ENCODE assay signal across 16 cellular contexts in genomic region chr3:149114458-149114857, GRCh38. TPM values are rescaled to one million over a fixed set of nuclear protein-coding genes. Genes with fewer than 3 reads are reported as not detected.
DNase-seq lines count a peak whose midpoint lies in the region; ATAC-seq and TF ChIP-seq lines count a peak whose summit lies in the region.
"Had no signal": no experiment of that assay in that cellular context is flagged by ENCODE, and none has a peak within 500 bp of the region (broad histone marks: within the 10 kb centered on the region; RNA-seq: fewer than 3 reads in every experiment).

No MANE protein-coding gene starts in this region.

- peaks cover 17% of the 10 kb centered on the region for H3K36me3 Mint-ChIP-seq in GM23338 (ENCODE audit: low read depth)

- H3K4me1 Mint-ChIP-seq in GM23338 = peaks cover 11% of the 10 kb centered on the region

- no peaks in the 10 kb centered on the region for H4K20me1 ChIP-seq in GM23338 (replicated peaks; ENCODE audit: insufficient read depth)

- ATAC-seq in GM23338 (peak; percentile 26; the same call in 1 of the 3 replicates), GM18502 (IDR thresholded peaks at IDR 0.05; ENCODE audit: poor library complexity, unreplicated experiment) (no peak)
- no peak for ATAC-seq in activated CD4-positive, CD25-positive, alpha-beta regulatory T cell treated with anti-CD3 and anti-CD28 coated beads, Interleukin-2, amount 50 U/mL, for 24 hours
- ATAC-seq: A549 had no signal

- H2AFZ ChIP-seq in GM23338 = peak overlapping the region; percentile 14; the same call in 1 of the 2 replicates

- H3K4me3 ChIP-seq in AG10803 (ENCODE audit: low read length) (no peak overlapping the region), GM23338 (no peak overlapping the region), coronary artery (no peak overlapping the region)
- H3K4me3 ChIP-seq: A549 had no signal

- H3K27ac ChIP-seq in GM23338 (ENCODE audit: low read depth) (no peak overlapping the region), coronary artery (peak overlapping the region; percentile 64 to 68)
- H3K27ac ChIP-seq: A549, HL-60 had no signal

- H3K27me3 Mint-ChIP-seq in GM23338 (ENCODE audit: insufficient read depth, low read depth, poor library complexity) = peaks cover 2% of the 10 kb centered on the region

- TF ChIP-seq CTCF in AG10803 (conservative IDR thresholded peaks at IDR 0.05; ENCODE audit: low read length) = no peak
- TF ChIP-seq CTCF in GM23338 (conservative IDR thresholded peaks at IDR 0.05; ENCODE audit: low read depth in 2 of 2) = no peak
- TF ChIP-seq CTCF in coronary artery (IDR thresholded peaks at IDR 0.05) = no peak

- no peak overlapping the region for H3K4me3 Mint-ChIP-seq in GM23338

- H3K4me1 ChIP-seq in GM23338 (ENCODE audit: insufficient read depth) = peaks cover 7% of the 10 kb centered on the region
- H3K4me1 ChIP-seq: A549 had no signal

- H3K79me2 ChIP-seq in GM23338 (replicated peaks; ENCODE audit: insufficient read depth) = no peaks in the 10 kb centered on the region

- no peak overlapping the region for H3K4me2 ChIP-seq in GM23338
- H3K4me2 ChIP-seq: A549 had no signal

- no peaks in the 10 kb centered on the region for H3F3A ChIP-seq in GM23338 (replicated peaks; ENCODE audit: low read depth)

- peaks cover 18% of the 10 kb centered on the region for H3K9me3 Mint-ChIP-seq in GM23338

- no peak overlapping the region for H3K27ac Mint-ChIP-seq in GM23338

- H3K36me3 ChIP-seq in GM23338 (ENCODE audit: insufficient read depth) = no peaks in the 10 kb centered on the region

- H3K9me2 ChIP-seq in GM23338 (ENCODE audit: insufficient read depth) = no peaks in the 10 kb centered on the region

- DNase-seq in AG10803 (ENCODE audit: low read depth) = peak; percentile 11
- DNase-seq in GM23338 (ENCODE audit: low spot score) = no peak
- no peak for DNase-seq in coronary artery (ENCODE audit: low spot score)
- DNase-seq in medulla oblongata (ENCODE audit: extremely low spot score) = peak; percentile 39
- no peak for DNase-seq in NCI-H1417 (lab: John Stamatoyannopoulos, UW)
- DNase-seq in retina = no peak
- DNase-seq: AML-193, DMS53, NCI-H187, NCI-H2171, NCI-H82, SIG-M5 had no signal

- no peaks in the 10 kb centered on the region for H3K27me3 ChIP-seq in GM23338 (ENCODE audit: insufficient read depth)

TF ChIP-seq in GM23338, 12 proteins besides CTCF, POLR2A, EP300 and RAD21:
- TF ChIP-seq, protein P1, sequence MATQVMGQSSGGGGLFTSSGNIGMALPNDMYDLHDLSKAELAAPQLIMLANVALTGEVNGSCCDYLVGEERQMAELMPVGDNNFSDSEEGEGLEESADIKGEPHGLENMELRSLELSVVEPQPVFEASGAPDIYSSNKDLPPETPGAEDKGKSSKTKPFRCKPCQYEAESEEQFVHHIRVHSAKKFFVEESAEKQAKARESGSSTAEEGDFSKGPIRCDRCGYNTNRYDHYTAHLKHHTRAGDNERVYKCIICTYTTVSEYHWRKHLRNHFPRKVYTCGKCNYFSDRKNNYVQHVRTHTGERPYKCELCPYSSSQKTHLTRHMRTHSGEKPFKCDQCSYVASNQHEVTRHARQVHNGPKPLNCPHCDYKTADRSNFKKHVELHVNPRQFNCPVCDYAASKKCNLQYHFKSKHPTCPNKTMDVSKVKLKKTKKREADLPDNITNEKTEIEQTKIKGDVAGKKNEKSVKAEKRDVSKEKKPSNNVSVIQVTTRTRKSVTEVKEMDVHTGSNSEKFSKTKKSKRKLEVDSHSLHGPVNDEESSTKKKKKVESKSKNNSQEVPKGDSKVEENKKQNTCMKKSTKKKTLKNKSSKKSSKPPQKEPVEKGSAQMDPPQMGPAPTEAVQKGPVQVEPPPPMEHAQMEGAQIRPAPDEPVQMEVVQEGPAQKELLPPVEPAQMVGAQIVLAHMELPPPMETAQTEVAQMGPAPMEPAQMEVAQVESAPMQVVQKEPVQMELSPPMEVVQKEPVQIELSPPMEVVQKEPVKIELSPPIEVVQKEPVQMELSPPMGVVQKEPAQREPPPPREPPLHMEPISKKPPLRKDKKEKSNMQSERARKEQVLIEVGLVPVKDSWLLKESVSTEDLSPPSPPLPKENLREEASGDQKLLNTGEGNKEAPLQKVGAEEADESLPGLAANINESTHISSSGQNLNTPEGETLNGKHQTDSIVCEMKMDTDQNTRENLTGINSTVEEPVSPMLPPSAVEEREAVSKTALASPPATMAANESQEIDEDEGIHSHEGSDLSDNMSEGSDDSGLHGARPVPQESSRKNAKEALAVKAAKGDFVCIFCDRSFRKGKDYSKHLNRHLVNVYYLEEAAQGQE (IDR thresholded peaks at IDR 0.05; ENCODE audit: unreplicated experiment) = no peak
- TF ChIP-seq EZH2 (IDR thresholded peaks at IDR 0.05; ENCODE audit: low read depth, unreplicated experiment) (no peak), CREB1 (CRISPR knock-in tag; IDR thresholded peaks at IDR 0.05; ENCODE audit: low read depth) (no peak), POLR2AphosphoS5 (IDR thresholded peaks at IDR 0.05; ENCODE audit: low read depth) (no peak)
- TF ChIP-seq, protein P2, sequence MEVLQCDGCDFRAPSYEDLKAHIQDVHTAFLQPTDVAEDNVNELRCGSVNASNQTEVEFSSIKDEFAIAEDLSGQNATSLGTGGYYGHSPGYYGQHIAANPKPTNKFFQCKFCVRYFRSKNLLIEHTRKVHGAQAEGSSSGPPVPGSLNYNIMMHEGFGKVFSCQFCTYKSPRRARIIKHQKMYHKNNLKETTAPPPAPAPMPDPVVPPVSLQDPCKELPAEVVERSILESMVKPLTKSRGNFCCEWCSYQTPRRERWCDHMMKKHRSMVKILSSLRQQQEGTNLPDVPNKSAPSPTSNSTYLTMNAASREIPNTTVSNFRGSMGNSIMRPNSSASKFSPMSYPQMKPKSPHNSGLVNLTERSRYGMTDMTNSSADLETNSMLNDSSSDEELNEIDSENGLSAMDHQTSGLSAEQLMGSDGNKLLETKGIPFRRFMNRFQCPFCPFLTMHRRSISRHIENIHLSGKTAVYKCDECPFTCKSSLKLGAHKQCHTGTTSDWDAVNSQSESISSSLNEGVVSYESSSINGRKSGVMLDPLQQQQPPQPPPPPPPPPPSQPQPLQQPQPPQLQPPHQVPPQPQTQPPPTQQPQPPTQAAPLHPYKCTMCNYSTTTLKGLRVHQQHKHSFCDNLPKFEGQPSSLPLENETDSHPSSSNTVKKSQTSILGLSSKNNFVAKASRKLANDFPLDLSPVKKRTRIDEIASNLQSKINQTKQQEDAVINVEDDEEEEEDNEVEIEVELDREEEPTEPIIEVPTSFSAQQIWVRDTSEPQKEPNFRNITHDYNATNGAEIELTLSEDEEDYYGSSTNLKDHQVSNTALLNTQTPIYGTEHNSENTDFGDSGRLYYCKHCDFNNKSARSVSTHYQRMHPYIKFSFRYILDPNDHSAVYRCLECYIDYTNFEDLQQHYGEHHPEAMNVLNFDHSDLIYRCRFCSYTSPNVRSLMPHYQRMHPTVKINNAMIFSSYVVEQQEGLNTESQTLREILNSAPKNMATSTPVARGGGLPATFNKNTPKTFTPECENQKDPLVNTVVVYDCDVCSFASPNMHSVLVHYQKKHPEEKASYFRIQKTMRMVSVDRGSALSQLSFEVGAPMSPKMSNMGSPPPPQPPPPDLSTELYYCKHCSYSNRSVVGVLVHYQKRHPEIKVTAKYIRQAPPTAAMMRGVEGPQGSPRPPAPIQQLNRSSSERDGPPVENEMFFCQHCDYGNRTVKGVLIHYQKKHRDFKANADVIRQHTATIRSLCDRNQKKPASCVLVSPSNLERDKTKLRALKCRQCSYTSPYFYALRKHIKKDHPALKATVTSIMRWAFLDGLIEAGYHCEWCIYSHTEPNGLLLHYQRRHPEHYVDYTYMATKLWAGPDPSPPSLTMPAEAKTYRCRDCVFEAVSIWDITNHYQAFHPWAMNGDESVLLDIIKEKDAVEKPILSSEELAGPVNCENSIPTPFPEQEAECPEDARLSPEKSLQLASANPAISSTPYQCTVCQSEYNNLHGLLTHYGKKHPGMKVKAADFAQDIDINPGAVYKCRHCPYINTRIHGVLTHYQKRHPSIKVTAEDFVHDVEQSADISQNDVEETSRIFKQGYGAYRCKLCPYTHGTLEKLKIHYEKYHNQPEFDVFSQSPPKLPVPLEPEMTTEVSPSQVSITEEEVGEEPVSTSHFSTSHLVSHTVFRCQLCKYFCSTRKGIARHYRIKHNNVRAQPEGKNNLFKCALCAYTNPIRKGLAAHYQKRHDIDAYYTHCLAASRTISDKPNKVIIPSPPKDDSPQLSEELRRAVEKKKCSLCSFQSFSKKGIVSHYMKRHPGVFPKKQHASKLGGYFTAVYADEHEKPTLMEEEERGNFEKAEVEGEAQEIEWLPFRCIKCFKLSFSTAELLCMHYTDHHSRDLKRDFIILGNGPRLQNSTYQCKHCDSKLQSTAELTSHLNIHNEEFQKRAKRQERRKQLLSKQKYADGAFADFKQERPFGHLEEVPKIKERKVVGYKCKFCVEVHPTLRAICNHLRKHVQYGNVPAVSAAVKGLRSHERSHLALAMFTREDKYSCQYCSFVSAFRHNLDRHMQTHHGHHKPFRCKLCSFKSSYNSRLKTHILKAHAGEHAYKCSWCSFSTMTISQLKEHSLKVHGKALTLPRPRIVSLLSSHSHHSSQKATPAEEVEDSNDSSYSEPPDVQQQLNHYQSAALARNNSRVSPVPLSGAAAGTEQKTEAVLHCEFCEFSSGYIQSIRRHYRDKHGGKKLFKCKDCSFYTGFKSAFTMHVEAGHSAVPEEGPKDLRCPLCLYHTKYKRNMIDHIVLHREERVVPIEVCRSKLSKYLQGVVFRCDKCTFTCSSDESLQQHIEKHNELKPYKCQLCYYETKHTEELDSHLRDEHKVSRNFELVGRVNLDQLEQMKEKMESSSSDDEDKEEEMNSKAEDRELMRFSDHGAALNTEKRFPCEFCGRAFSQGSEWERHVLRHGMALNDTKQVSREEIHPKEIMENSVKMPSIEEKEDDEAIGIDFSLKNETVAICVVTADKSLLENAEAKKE (CRISPR knock-in tag; IDR thresholded peaks at IDR 0.05) = no peak
- TF ChIP-seq, protein P3, sequence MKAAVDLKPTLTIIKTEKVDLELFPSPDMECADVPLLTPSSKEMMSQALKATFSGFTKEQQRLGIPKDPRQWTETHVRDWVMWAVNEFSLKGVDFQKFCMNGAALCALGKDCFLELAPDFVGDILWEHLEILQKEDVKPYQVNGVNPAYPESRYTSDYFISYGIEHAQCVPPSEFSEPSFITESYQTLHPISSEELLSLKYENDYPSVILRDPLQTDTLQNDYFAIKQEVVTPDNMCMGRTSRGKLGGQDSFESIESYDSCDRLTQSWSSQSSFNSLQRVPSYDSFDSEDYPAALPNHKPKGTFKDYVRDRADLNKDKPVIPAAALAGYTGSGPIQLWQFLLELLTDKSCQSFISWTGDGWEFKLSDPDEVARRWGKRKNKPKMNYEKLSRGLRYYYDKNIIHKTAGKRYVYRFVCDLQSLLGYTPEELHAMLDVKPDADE (IDR thresholded peaks at IDR 0.05) = no peak
TF ChIP-seq in GM23338: peak in this region for 0.

RNA-seq across cellular contexts. Expression of gene HPS3, which starts 15.0 kb away (rescaled TPM):
- 61.9 and 66.8 TPM in 2 replicates for total RNA-seq in GM23338 (2014; rRNA removed; shearing (Covaris generic))
- 40.9 and 41.7 TPM in 2 replicates for polyA plus RNA-seq in GM23338 (2016; fragmentation: Nextera tagmentation; extraction: Ambion mirVana)

RNA-seq across cellular contexts. Expression of gene HLTF, which starts 28.1 kb away (rescaled TPM):
- 87.6 and 89.5 TPM in 2 replicates for total RNA-seq in GM23338 (2014; rRNA removed; shearing (Covaris generic))
- 118 and 146 TPM in 2 replicates for polyA plus RNA-seq in GM23338 (2016; fragmentation: Nextera tagmentation; extraction: Ambion mirVana)

Comparison
In these comparisons a context has a peak if more than half of its experiments do, and no peak if none do; other contexts are left out.
1. DNase-seq: peak in AG10803 (single experiment) and medulla oblongata (single experiment); none in GM23338 (single experiment), coronary artery (single experiment), NCI-H1417 (0 of 3) and retina (single experiment).